In genomic region chr16:24555346-24555872, GRCh38 we compare ENCODE assay signal across 1 cellular context.
TF ChIP-seq lines count a peak whose summit lies in the region.

No MANE protein-coding gene starts in this region.

TF ChIP-seq in HepG2, 621 proteins besides CTCF, POLR2A, EP300 and RAD21 (continued from another document):
- TF ChIP-seq UBTF (CRISPR knock-in tag; IDR thresholded peaks at IDR 0.05) (no peak), POLR2AphosphoS2 (IDR thresholded peaks at IDR 0.05; ENCODE audit: low read depth, low read length) (peak; percentile 92)
TF ChIP-seq in HepG2: peak in this region for 3.
